8 cellular contexts compared by ENCODE assay signal in genomic region chr9:33166263-33167083, GRCh38. TPM values are rescaled to one million over a fixed set of nuclear protein-coding genes. Genes with fewer than 3 reads are reported as not detected.
A peak's percentile ranks its signal among the peaks of the same experiment; 100 is the strongest.
DNase-seq lines count a peak whose midpoint lies in the region; ATAC-seq and TF ChIP-seq lines count a peak whose summit lies in the region.

No MANE protein-coding gene starts in this region.

- TF ChIP-seq RAD21 in neural cell (conservative IDR thresholded peaks at IDR 0.05) = no peak

- no peaks in the 10 kb centered on the region for H4K20me1 ChIP-seq in neural cell (ENCODE audit: insufficient read depth)

- no peak for TF ChIP-seq EP300 in neural cell (conservative IDR thresholded peaks at IDR 0.05; ENCODE audit: poor library complexity, severe bottlenecking)

- TF ChIP-seq CTCF in neural cell (IDR thresholded peaks at IDR 0.05; ENCODE audit: poor library complexity, severe bottlenecking) = no peak

- H3K4me3 ChIP-seq in esophagus (ENCODE audit: low read depth in 1 of 2, low read length in 2 of 2) (peak overlapping the region; percentile 80 to 84), neural cell (ENCODE audit: low read length) (peak overlapping the region; percentile 91)

- no peaks in the 10 kb centered on the region for H3K9me3 ChIP-seq in esophagus (ENCODE audit: control insufficient read depth in 2 of 2, insufficient read depth in 1 of 2, low read depth in 1 of 2, low read length in 1 of 2)
- no peaks in the 10 kb centered on the region for H3K9me3 ChIP-seq in neural cell (ENCODE audit: low read length)

- no peaks in the 10 kb centered on the region for H3K9me2 ChIP-seq in neural cell (ENCODE audit: insufficient read depth, low read length)

- no peaks in the 10 kb centered on the region for H3K79me2 ChIP-seq in neural cell (replicated peaks; ENCODE audit: insufficient read depth, low read length)

- DNase-seq in stimulated activated CD4-positive, alpha-beta T cell treated with anti-CD3 and anti-CD28 coated beads, Interleukin-4, amount 100 ng/mL, for 1 hour = peak; percentile 20
- no peak for DNase-seq in stimulated activated CD4-positive, alpha-beta T cell treated with anti-CD3 and anti-CD28 coated beads, Interleukin-4, amount 100 ng/mL, for 24 hours
- DNase-seq in UCSD-AML1 (lab: John Stamatoyannopoulos, UW; ENCODE audit: unreplicated experiment) (peak; percentile 65), medulla oblongata (ENCODE audit: extremely low spot score) (no peak)
- no peak for DNase-seq in effector CD8-positive, alpha-beta T cell (lab: John Stamatoyannopoulos, UW)

- H3F3A ChIP-seq in neural cell (ENCODE audit: insufficient read depth, low read length, poor library complexity, severe bottlenecking) = no peaks in the 10 kb centered on the region

- WGBS in esophagus, 2 donors = 0% methylated on average over 45 to 51 of the region's 51 CpGs

- H3K4me1 ChIP-seq in esophagus (ENCODE audit: control insufficient read depth in 2 of 2, insufficient read depth in 2 of 2, low read length in 1 of 2) = peaks cover 10 to 25% of the 10 kb centered on the region in 2 donors

- H3K27ac ChIP-seq in esophagus (ENCODE audit: low read depth in 2 of 2, low read length in 1 of 2) = peak overlapping the region; percentile 97 to 98
- no peak overlapping the region for H3K27ac ChIP-seq in neural cell (ENCODE audit: low read length)

- H3K9ac ChIP-seq in neural cell (ENCODE audit: low read length) = peak overlapping the region; percentile 69

- H3K27me3 ChIP-seq in esophagus (ENCODE audit: control insufficient read depth in 1 of 2, insufficient read depth in 2 of 2, low read length in 2 of 2) (no peaks in the 10 kb centered on the region), neural cell (ENCODE audit: insufficient read depth, low read depth, low read length) (no peaks in the 10 kb centered on the region)

- peak overlapping the region; percentile 19 for H3K4me2 ChIP-seq in neural cell (ENCODE audit: low read length)

- peak; percentile 6 for ATAC-seq in HG03280 (IDR thresholded peaks at IDR 0.05; ENCODE audit: unreplicated experiment)

- H3K36me3 ChIP-seq in esophagus (ENCODE audit: control insufficient read depth in 2 of 2, insufficient read depth in 2 of 2, low read length in 1 of 2) (no peaks in the 10 kb centered on the region), neural cell (ENCODE audit: insufficient read depth, low read length) (no peaks in the 10 kb centered on the region)

- H2AFZ ChIP-seq in neural cell (ENCODE audit: low read depth, low read length) = peak overlapping the region; percentile 40

TF ChIP-seq in neural cell, 6 proteins besides CTCF, POLR2A, EP300 and RAD21:
- TF ChIP-seq TAF1 (IDR thresholded peaks at IDR 0.05; ENCODE audit: low read depth) (peak; percentile 19), MXI1 (conservative IDR thresholded peaks at IDR 0.05; ENCODE audit: poor library complexity, severe bottlenecking) (no peak)

RNA-seq across cellular contexts. Expression of gene B4GALT1, which starts 0.7 kb away (rescaled TPM):
- polyA plus RNA-seq in esophagus = 10 to 100 TPM; 26.0 to 29.2 TPM
- polyA plus RNA-seq in neural cell = 0.41 and 0.90 TPM in 2 replicates
- 0.93 and 0.97 TPM in 2 replicates for polyA minus RNA-seq in neural cell

Comparison
In these comparisons a context has a peak if more than half of its experiments do, and no peak if none do; other contexts are left out.
1. DNase-seq: peak in stimulated activated CD4-positive, alpha-beta T cell treated with anti-CD3 and anti-CD28 coated beads, Interleukin-4, amount 100 ng/mL, for 1 hour (single experiment) and UCSD-AML1 (single experiment); none in stimulated activated CD4-positive, alpha-beta T cell treated with anti-CD3 and anti-CD28 coated beads, Interleukin-4, amount 100 ng/mL, for 24 hours (single experiment), effector CD8-positive, alpha-beta T cell (single experiment) and medulla oblongata (single experiment).
2. RNA of gene B4GALT1, which starts 0.7 kb away (polyA plus RNA-seq): 26.0 to 29.2 TPM in esophagus; 0.41 to 0.90 TPM in neural cell; every median in the first group is over 10 times any median in the second.